In genomic region chr17:64163468-64163867, GRCh38 we compare ENCODE assay signal across 27 cellular contexts.
"Had no signal": no experiment of that assay in that cellular context is flagged by ENCODE, and none has a peak within 500 bp of the region (broad histone marks: within the 10 kb centered on the region; RNA-seq: fewer than 3 reads in every experiment).

No MANE protein-coding gene starts in this region.

- H3K27me3 Mint-ChIP-seq: central memory CD8-positive, alpha-beta T cell; effector memory CD8-positive, alpha-beta T cell; memory B cell had no signal

- H3K27me3 ChIP-seq: colonic mucosa, foreskin keratinocyte, ovary, right lobe of liver, testis, tibial artery, upper lobe of left lung, uterus had no signal

- H3K4me1 Mint-ChIP-seq: memory B cell; natural killer cell; stimulated activated effector memory CD8-positive, alpha-beta T cell treated with anti-CD3 and anti-CD28 coated beads, Interleukin-12 subunit alpha, Interleukin-12 subunit beta, amount 100 ng/mL, for 72 hours had no signal

- H3K4me3 Mint-ChIP-seq: central memory CD8-positive, alpha-beta T cell; effector memory CD8-positive, alpha-beta T cell; memory B cell; natural killer cell; stimulated activated effector memory CD8-positive, alpha-beta T cell treated with anti-CD3 and anti-CD28 coated beads, Interleukin-12 subunit alpha, Interleukin-12 subunit beta, amount 100 ng/mL, for 72 hours had no signal

- H3K4me3 ChIP-seq: colonic mucosa, lung, ovary, right lobe of liver, smooth muscle cell, testis, tibial artery, upper lobe of left lung, uterus had no signal

- H3K27ac Mint-ChIP-seq: memory B cell, natural killer cell had no signal

- H3K4me2 ChIP-seq: smooth muscle cell had no signal

- H3K36me3 ChIP-seq: colonic mucosa, ovary, uterus had no signal

- H3K9me3 Mint-ChIP-seq: central memory CD8-positive, alpha-beta T cell; effector memory CD8-positive, alpha-beta T cell; memory B cell; natural killer cell; stimulated activated effector memory CD8-positive, alpha-beta T cell treated with anti-CD3 and anti-CD28 coated beads, Interleukin-12 subunit alpha, Interleukin-12 subunit beta, amount 100 ng/mL, for 72 hours had no signal

- H3K4me1 ChIP-seq: colonic mucosa, right lobe of liver, testis, uterus had no signal

- DNase-seq: colonic mucosa; dermis blood vessel endothelial cell; effector memory CD8-positive, alpha-beta T cell; foreskin keratinocyte; glutamatergic neuron; hypothalamus; left ventricle myocardium superior; natural killer cell; occipital lobe; ovary; posterior cingulate gyrus; retina; right lobe of liver; stimulated activated CD4-positive, alpha-beta T cell treated with anti-CD3 and anti-CD28 coated beads, Interleukin-12 subunit alpha, Interleukin-12 subunit beta, amount 100 ng/mL, for 4 hours; stimulated activated CD4-positive, alpha-beta T cell treated with anti-CD3 and anti-CD28 coated beads, Interleukin-1b, Interleukin-23, amount 100 ng/mL, for 48 hours; stimulated activated CD4-positive, alpha-beta T cell treated with anti-CD3 and anti-CD28 coated beads, Interleukin-4, amount 100 ng/mL, for 24 hours; stimulated activated naive CD4-positive, alpha-beta T cell treated with Interleukin-2 at 50 U/mL for 16 hours; substantia nigra; testis; tibial artery; upper lobe of left lung; uterus had no signal

- ATAC-seq: effector memory CD8-positive, alpha-beta T cell; foreskin keratinocyte; left ventricle myocardium superior; natural killer cell; right lobe of liver; stimulated activated effector memory CD8-positive, alpha-beta T cell treated with anti-CD3 and anti-CD28 coated beads, Interleukin-12 subunit alpha, Interleukin-12 subunit beta, amount 100 ng/mL, for 72 hours had no signal

- H3K9me3 ChIP-seq: colonic mucosa, ovary, right lobe of liver, testis, tibial artery, upper lobe of left lung, uterus had no signal

- H3K36me3 Mint-ChIP-seq: natural killer cell; stimulated activated effector memory CD8-positive, alpha-beta T cell treated with anti-CD3 and anti-CD28 coated beads, Interleukin-12 subunit alpha, Interleukin-12 subunit beta, amount 100 ng/mL, for 72 hours had no signal

- H3K27ac ChIP-seq: colonic mucosa, foreskin keratinocyte, ovary, right lobe of liver, testis, tibial artery, uterus had no signal
